Comparison of ENCODE assay signal across 8 cellular contexts in genomic region chr17:53032861-53033271, GRCh38.
DNase-seq lines count a peak whose midpoint lies in the region; ATAC-seq and TF ChIP-seq lines count a peak whose summit lies in the region.

No MANE protein-coding gene starts in this region.

- peak; percentile 46 for TF ChIP-seq CTCF in epithelial cell of esophagus (IDR thresholded peaks at IDR 0.05; ENCODE audit: insufficient read depth, low read depth, low read length, missing control alignments)
- TF ChIP-seq CTCF in sigmoid colon (IDR thresholded peaks at IDR 0.05), result peak; percentile 26 to 51 (median 42)

- 29 to 31% methylated on average over 3 of the region's 3 CpGs for WGBS in sigmoid colon, 2 donors

- no peaks in the 10 kb centered on the region for H3K4me1 ChIP-seq in sigmoid colon

- no peak for TF ChIP-seq EP300 in sigmoid colon (IDR thresholded peaks at IDR 0.05)

- no peak overlapping the region for H3K4me3 ChIP-seq in epithelial cell of esophagus (ENCODE audit: low read length)
- no peak overlapping the region for H3K4me3 ChIP-seq in sigmoid colon

- no peak overlapping the region for H3K27ac ChIP-seq in sigmoid colon

- no peak for ATAC-seq in HG02642 (IDR thresholded peaks at IDR 0.05; ENCODE audit: poor library complexity, unreplicated experiment)
- ATAC-seq in GM21381 (IDR thresholded peaks at IDR 0.05; ENCODE audit: unreplicated experiment), result no peak

- no peaks in the 10 kb centered on the region for H3K27me3 ChIP-seq in sigmoid colon

- intact Hi-C loops in sigmoid colon (cut with DNase I), result loop anchor here (5.0 kb wide), 1 partner anchor 1859 kb away; no protein-coding TSS in a partner anchor

- DNase-seq in NCI-H1417 (lab: John Stamatoyannopoulos, UW), result peak; percentile 12 to 81 (median 77)
- no peak for DNase-seq in NCI-H1417 treated with DMSO at 0.1 percent for 48 hours (lab: John Stamatoyannopoulos, UW)
- peak; percentile 98 for DNase-seq in NCI-H69 (lab: John Stamatoyannopoulos, UW)
- DNase-seq in epithelial cell of esophagus (ENCODE audit: low read depth), result peak; percentile 64
- DNase-seq in sigmoid colon, result no peak
- no peak for DNase-seq in activated gamma-delta T cell treated with Interleukin-2 at 50 U/mL for 16 hours

- H3K9me3 ChIP-seq in sigmoid colon, result no peaks in the 10 kb centered on the region

- H3K36me3 ChIP-seq in sigmoid colon, result no peaks in the 10 kb centered on the region

- TF ChIP-seq POLR2A in sigmoid colon (IDR thresholded peaks at IDR 0.05), result no peak

Comparison
In these comparisons a context has a peak if more than half of its experiments do, and no peak if none do; other contexts are left out.
1. DNase-seq: peak in NCI-H1417 (3 of 3), NCI-H69 (single experiment) and epithelial cell of esophagus (single experiment); none in NCI-H1417 treated with DMSO at 0.1 percent for 48 hours (single experiment), sigmoid colon (single experiment) and activated gamma-delta T cell treated with Interleukin-2 at 50 U/mL for 16 hours (single experiment).